In the genomic region with DNA sequence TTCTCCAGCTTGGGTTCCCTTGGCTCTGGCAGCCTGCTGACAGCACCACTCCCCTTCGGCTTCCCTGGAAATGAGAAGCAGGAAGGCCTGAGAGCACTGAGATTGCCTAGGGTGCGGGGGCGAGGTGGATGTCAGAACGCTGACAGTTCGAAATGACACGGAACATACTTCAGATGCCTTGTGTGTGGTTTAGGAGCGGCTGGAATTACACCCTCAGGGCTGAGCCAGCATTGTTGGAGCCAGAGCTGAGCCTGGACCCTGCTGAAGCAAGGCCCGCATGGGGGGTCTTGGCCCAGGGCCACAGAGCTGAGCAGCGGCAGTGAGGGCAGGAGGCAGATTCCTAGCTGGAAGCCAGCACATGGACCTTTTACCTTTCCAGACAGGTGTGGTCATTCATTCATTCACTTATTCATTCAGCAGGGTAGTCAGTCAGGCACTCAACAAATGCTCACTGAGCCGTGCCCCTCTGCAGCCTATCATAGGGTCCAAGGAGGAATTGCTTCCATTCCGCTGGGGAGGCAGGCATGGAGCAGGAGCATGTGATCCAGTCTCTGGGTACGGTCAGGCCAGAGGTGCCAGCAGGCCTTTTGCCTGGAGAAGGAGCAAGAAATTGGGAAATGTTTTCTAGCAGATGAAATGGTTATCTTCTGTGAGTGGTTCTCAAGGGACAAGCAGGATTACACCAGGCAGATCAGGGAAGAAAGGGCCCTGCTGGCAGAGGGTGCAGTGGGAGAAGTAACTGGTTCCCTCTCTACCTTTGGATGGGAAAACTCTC, we compare ENCODE assay signal across 12 cellular contexts. TPM values are rescaled to one million over a fixed set of nuclear protein-coding genes. Genes with fewer than 3 reads are reported as not detected.
A peak's percentile ranks its signal among the peaks of the same experiment; 100 is the strongest.
DNase-seq lines count a peak whose midpoint lies in the region; ATAC-seq and TF ChIP-seq lines count a peak whose summit lies in the region.
"Had no signal": no experiment of that assay in that cellular context is flagged by ENCODE, and none has a peak within 500 bp of the region (broad histone marks: within the 10 kb centered on the region; RNA-seq: fewer than 3 reads in every experiment).

No MANE protein-coding gene starts in this region.

- DNase-seq in EH (ENCODE audit: low read depth) (peak; percentile 95), SJCRH30 (peak; percentile 85 to 90), fibroblast of lung (ENCODE audit: low read depth in 2 of 2) (peak; percentile 12 to 78), non-pigmented ciliary epithelial cell (ENCODE audit: low read depth) (peak; percentile 57), sigmoid colon (no peak), NCI-H2107 (lab: John Stamatoyannopoulos, UW) (no peak)
- DNase-seq in activated CD4-positive, alpha-beta T cell treated with anti-CD3 and anti-CD28 coated beads, Interleukin-2, amount 10 ng/mL, durations not matched to agents 7 days and 5 days, result no peak
- DNase-seq: activated naive CD4-positive, alpha-beta T cell treated with anti-CD3 and anti-CD28 coated beads, Interleukin-2, amount 50 U/mL, for 16 hours; NCI-H82; T-cell; thyroid gland had no signal

- H3K27ac ChIP-seq in SJCRH30 (no peak overlapping the region; the same call in 1 of the 2 replicates), fibroblast of lung (ENCODE audit: insufficient read depth, low read length) (no peak overlapping the region), sigmoid colon (no peak overlapping the region)
- H3K27ac ChIP-seq: thyroid gland had no signal

- H3K36me3 Mint-ChIP-seq in activated CD4-positive, alpha-beta T cell treated with anti-CD3 and anti-CD28 coated beads, Interleukin-2, amount 10 ng/mL, durations not matched to agents 7 days and 5 days (ENCODE audit: low read depth), result no peaks in the 10 kb centered on the region
- H3K36me3 Mint-ChIP-seq: T-cell had no signal

- no peak for TF ChIP-seq EP300 in sigmoid colon (IDR thresholded peaks at IDR 0.05)

- no peak overlapping the region for H3K9ac ChIP-seq in fibroblast of lung (ENCODE audit: insufficient read depth, low read length)

- H3K79me2 ChIP-seq in fibroblast of lung (ENCODE audit: control insufficient read depth, insufficient read depth, low read length), result no peaks in the 10 kb centered on the region

- H3K27ac Mint-ChIP-seq in activated CD4-positive, alpha-beta T cell treated with anti-CD3 and anti-CD28 coated beads, Interleukin-2, amount 10 ng/mL, durations not matched to agents 7 days and 5 days, result no peak overlapping the region
- H3K27ac Mint-ChIP-seq: T-cell had no signal

- no peak for TF ChIP-seq CTCF in fibroblast of lung (conservative IDR thresholded peaks at IDR 0.05 in 1 of 2, IDR thresholded peaks at IDR 0.05 in 1 of 2; ENCODE audit: low read depth in 1 of 2, low read length in 2 of 2)
- TF ChIP-seq CTCF in sigmoid colon (IDR thresholded peaks at IDR 0.05), result no peak

- POLR2A ChIA-PET in activated CD4-positive, alpha-beta T cell treated with anti-CD3 and anti-CD28 coated beads, Interleukin-2, amount 10 ng/mL, durations not matched to agents 7 days and 5 days (lab: Charles Lee), result no interaction called here

- H3K27me3 ChIP-seq in SJCRH30 (no peaks in the 10 kb centered on the region), fibroblast of lung (ENCODE audit: control insufficient read depth, insufficient read depth, low read length) (no peaks in the 10 kb centered on the region), sigmoid colon (peaks cover 0 to 4% (median 0%) of the 10 kb centered on the region in 3 donors)
- H3K27me3 ChIP-seq: thyroid gland had no signal

- no peak for ATAC-seq in GM18867 (IDR thresholded peaks at IDR 0.05; ENCODE audit: unreplicated experiment)
- ATAC-seq: T-cell had no signal

- H3K4me1 ChIP-seq in SJCRH30 (peaks cover 19% of the 10 kb centered on the region), fibroblast of lung (ENCODE audit: control insufficient read depth, extremely low read depth, insufficient read depth, low read length) (no peaks in the 10 kb centered on the region), sigmoid colon (no peaks in the 10 kb centered on the region)
- H3K4me1 ChIP-seq: thyroid gland had no signal

- no peak overlapping the region for H3K4me3 Mint-ChIP-seq in activated CD4-positive, alpha-beta T cell treated with anti-CD3 and anti-CD28 coated beads, Interleukin-2, amount 10 ng/mL, durations not matched to agents 7 days and 5 days
- H3K4me3 Mint-ChIP-seq: T-cell had no signal

- no peak for TF ChIP-seq POLR2A in sigmoid colon (IDR thresholded peaks at IDR 0.05)

- no peaks in the 10 kb centered on the region for H3K4me1 Mint-ChIP-seq in activated CD4-positive, alpha-beta T cell treated with anti-CD3 and anti-CD28 coated beads, Interleukin-2, amount 10 ng/mL, durations not matched to agents 7 days and 5 days
- H3K4me1 Mint-ChIP-seq: T-cell had no signal

- H3K27me3 Mint-ChIP-seq in activated CD4-positive, alpha-beta T cell treated with anti-CD3 and anti-CD28 coated beads, Interleukin-2, amount 10 ng/mL, durations not matched to agents 7 days and 5 days, result peaks cover 18% of the 10 kb centered on the region

- no peaks in the 10 kb centered on the region for H3K9me3 Mint-ChIP-seq in activated CD4-positive, alpha-beta T cell treated with anti-CD3 and anti-CD28 coated beads, Interleukin-2, amount 10 ng/mL, durations not matched to agents 7 days and 5 days
- H3K9me3 Mint-ChIP-seq: T-cell had no signal

- no peak overlapping the region for H3K4me3 ChIP-seq in SJCRH30
- H3K4me3 ChIP-seq in fibroblast of lung (replicated peaks in 1 of 4; ENCODE audit: control extremely low read depth in 1 of 4, insufficient read depth in 1 of 4, low read depth in 3 of 4, low read length in 4 of 4), result no peak overlapping the region
- no peak overlapping the region for H3K4me3 ChIP-seq in sigmoid colon
- H3K4me3 ChIP-seq: thyroid gland had no signal

- 83 to 92% methylated on average over 12 of the region's 12 CpGs for WGBS in sigmoid colon, 2 donors

- H3K4me2 ChIP-seq in fibroblast of lung (ENCODE audit: extremely low read depth, insufficient read depth, low read length), result peak overlapping the region; percentile 32

- no peaks in the 10 kb centered on the region for H4K20me1 ChIP-seq in fibroblast of lung (ENCODE audit: control insufficient read depth, extremely low read depth, insufficient read depth, low read length)

- no peaks in the 10 kb centered on the region for H3K9me3 ChIP-seq in SJCRH30 (replicated peaks)
- H3K9me3 ChIP-seq in fibroblast of lung (ENCODE audit: control insufficient read depth, insufficient read depth, low read depth, low read length), result no peaks in the 10 kb centered on the region
- H3K9me3 ChIP-seq in sigmoid colon, result no peaks in the 10 kb centered on the region
- H3K9me3 ChIP-seq: thyroid gland had no signal

- CTCF ChIA-PET in activated CD4-positive, alpha-beta T cell treated with anti-CD3 and anti-CD28 coated beads, Interleukin-2, amount 10 ng/mL, durations not matched to agents 7 days and 5 days (lab: Charles Lee), result no interaction called here

- no peaks in the 10 kb centered on the region for H3K36me3 ChIP-seq in SJCRH30
- no peaks in the 10 kb centered on the region for H3K36me3 ChIP-seq in fibroblast of lung (ENCODE audit: control insufficient read depth, insufficient read depth, low read length)
- H3K36me3 ChIP-seq in sigmoid colon, result no peaks in the 10 kb centered on the region
- H3K36me3 ChIP-seq: thyroid gland had no signal

- H2AFZ ChIP-seq in fibroblast of lung (ENCODE audit: low read length), result no peak overlapping the region

- intact Hi-C loops in sigmoid colon (cut with DNase I), result no loop called here

RNA-seq across cellular contexts. Expression of a gene that starts 6.6 kb away (rescaled TPM):
- not detected in 2 replicates for total RNA-seq in SJCRH30 (2014; rRNA removed; shearing (Covaris generic))
- total RNA-seq in fibroblast of lung (not detected in 2 replicates), sigmoid colon (not detected)
- polyA plus RNA-seq in fibroblast of lung (0.03 TPM in 1 of 2 replicates, not detected in the other), sigmoid colon (under 1 TPM in 1 of 3 donors, not detected in 2; 0.15 TPM)
- polyA plus RNA-seq in fibroblast of lung (2012), result not detected in 2 replicates
- polyA minus RNA-seq in fibroblast of lung (ENCODE audit: low replicate concordance), result not detected in 2 replicates
- total RNA-seq in activated CD4-positive, alpha-beta T cell treated with anti-CD3 and anti-CD28 coated beads, Interleukin-2, amount 10 ng/mL, durations not matched to agents 7 days and 5 days, result not detected
- total RNA-seq: thyroid gland had no signal

RNA-seq across cellular contexts. Expression of a gene that starts 28.3 kb away (rescaled TPM):
- total RNA-seq in SJCRH30 (2014; rRNA removed; shearing (Covaris generic)), result 1.7 and 2.2 TPM in 2 replicates
- total RNA-seq in fibroblast of lung (0.51 and 0.83 TPM in 2 replicates), sigmoid colon (under 1 TPM in 2 of 4 donors, not detected in 2; under 0.01 to 0.14 TPM)
- polyA plus RNA-seq in fibroblast of lung (0.08 and 0.19 TPM in 2 replicates), sigmoid colon (1 to 10 TPM; 3.0 to 4.9 (median 4.5) TPM)
- 0.45 and 0.63 TPM in 2 replicates for polyA plus RNA-seq in fibroblast of lung (2012)
- polyA minus RNA-seq in fibroblast of lung (ENCODE audit: low replicate concordance), result 0.12 and 0.19 TPM in 2 replicates
- total RNA-seq in activated CD4-positive, alpha-beta T cell treated with anti-CD3 and anti-CD28 coated beads, Interleukin-2, amount 10 ng/mL, durations not matched to agents 7 days and 5 days, result under 1 TPM; 0.15 to 0.20 TPM

Comparison
In these comparisons a context has a peak if more than half of its experiments do, and no peak if none do; other contexts are left out.
1. DNase-seq: peak in EH (single experiment), SJCRH30 (2 of 2), fibroblast of lung (2 of 2) and non-pigmented ciliary epithelial cell (single experiment); none in sigmoid colon (single experiment), activated CD4-positive, alpha-beta T cell treated with anti-CD3 and anti-CD28 coated beads, Interleukin-2, amount 10 ng/mL, durations not matched to agents 7 days and 5 days (single experiment) and NCI-H2107 (single experiment).